In genomic region chr11:74322667-74323066, GRCh38 we compare ENCODE assay signal across 19 cellular contexts. TPM values are rescaled to one million over a fixed set of nuclear protein-coding genes. Genes with fewer than 3 reads are reported as not detected.
DNase-seq lines count a peak whose midpoint lies in the region; ATAC-seq and TF ChIP-seq lines count a peak whose summit lies in the region.
"Had no signal": no experiment of that assay in that cellular context is flagged by ENCODE, and none has a peak within 500 bp of the region (broad histone marks: within the 10 kb centered on the region; RNA-seq: fewer than 3 reads in every experiment).

No MANE protein-coding gene starts in this region.

- TF ChIP-seq CTCF in fibroblast of lung (conservative IDR thresholded peaks at IDR 0.05 in 1 of 2, IDR thresholded peaks at IDR 0.05 in 1 of 2; ENCODE audit: low read depth in 1 of 2, low read length in 2 of 2) (no peak), testis (IDR thresholded peaks at IDR 0.05) (no peak)

- 41 to 46% methylated on average over 2 of the region's 2 CpGs for WGBS in testis, 2 donors

- H3K9ac ChIP-seq in fibroblast of lung (ENCODE audit: insufficient read depth, low read length), result no peak overlapping the region

- H3K4me3 ChIP-seq in fibroblast of lung (replicated peaks in 1 of 4; ENCODE audit: control extremely low read depth in 1 of 4, insufficient read depth in 1 of 4, low read depth in 3 of 4, low read length in 4 of 4) (no peak overlapping the region), testis (no peak overlapping the region)
- H3K4me3 ChIP-seq: esophagus squamous epithelium had no signal

- intact Hi-C loops in testis (cut with DNase I; ENCODE audit: low total_unique reads), result no loop called here

- no peaks in the 10 kb centered on the region for H4K20me1 ChIP-seq in fibroblast of lung (ENCODE audit: control insufficient read depth, extremely low read depth, insufficient read depth, low read length)

- no peaks in the 10 kb centered on the region for H3K27me3 ChIP-seq in fibroblast of lung (ENCODE audit: control insufficient read depth, insufficient read depth, low read length)
- no peaks in the 10 kb centered on the region for H3K27me3 ChIP-seq in testis
- H3K27me3 ChIP-seq: esophagus squamous epithelium had no signal

- no peak overlapping the region for H3K4me2 ChIP-seq in fibroblast of lung (ENCODE audit: extremely low read depth, insufficient read depth, low read length)

- H3K27ac ChIP-seq in fibroblast of lung (ENCODE audit: insufficient read depth, low read length), result no peak overlapping the region
- H3K27ac ChIP-seq in testis, result no peak overlapping the region

- no peaks in the 10 kb centered on the region for H3K79me2 ChIP-seq in fibroblast of lung (ENCODE audit: control insufficient read depth, insufficient read depth, low read length)

- no peak overlapping the region for H2AFZ ChIP-seq in fibroblast of lung (ENCODE audit: low read length)

- H3K9me3 ChIP-seq in fibroblast of lung (ENCODE audit: control insufficient read depth, insufficient read depth, low read depth, low read length) (no peaks in the 10 kb centered on the region), testis (no peaks in the 10 kb centered on the region)
- H3K9me3 ChIP-seq: esophagus squamous epithelium had no signal

- peak; percentile 44 for DNase-seq in RPMI7951 (ENCODE audit: low read depth)
- peak; percentile 49 to 79 for DNase-seq in fibroblast of lung (ENCODE audit: low read depth in 2 of 2)
- DNase-seq in medulla oblongata (ENCODE audit: extremely low spot score), result peak; percentile 8
- peak; percentile 62 for DNase-seq in testis
- DNase-seq in NCI-H2029 (lab: John Stamatoyannopoulos, UW), result no peak
- no peak for DNase-seq in NCI-H187 treated with DMSO at 0.1 percent for 48 hours (lab: John Stamatoyannopoulos, UW)
- DNase-seq in occipital lobe (lab: John Stamatoyannopoulos, UW), result no peak
- DNase-seq: activated gamma-delta T cell, AML-193, Calu3, esophagus squamous epithelium, GDM1, Karpas-422, natural killer cell, NCI-H146, NCI-H226, SIG-M5 had no signal

- peaks cover 18% of the 10 kb centered on the region for H3K4me1 ChIP-seq in fibroblast of lung (ENCODE audit: control insufficient read depth, extremely low read depth, insufficient read depth, low read length)
- peaks cover 14% of the 10 kb centered on the region for H3K4me1 ChIP-seq in testis

- ATAC-seq in HG02588 (IDR thresholded peaks at IDR 0.05; ENCODE audit: unreplicated experiment), result no peak
- ATAC-seq: activated CD4-positive, CD25-positive, alpha-beta regulatory T cell treated with anti-CD3 and anti-CD28 coated beads, Interleukin-2, amount 50 U/mL, for 24 hours; natural killer cell had no signal

- TF ChIP-seq POLR2A in testis (IDR thresholded peaks at IDR 0.05), result no peak

- H3K36me3 ChIP-seq in fibroblast of lung (ENCODE audit: control insufficient read depth, insufficient read depth, low read length), result no peaks in the 10 kb centered on the region
- no peaks in the 10 kb centered on the region for H3K36me3 ChIP-seq in testis (ENCODE audit: low read depth, missing control alignments)
- H3K36me3 ChIP-seq: esophagus squamous epithelium had no signal

RNA-seq across cellular contexts. Expression of gene P4HA3, which starts 11.2 kb away (rescaled TPM):
- 5.2 and 7.7 TPM in 2 replicates for total RNA-seq in RPMI7951 (2014; rRNA removed; shearing (Covaris generic))
- 4.1 and 5.1 TPM in 2 replicates for total RNA-seq in fibroblast of lung
- 2.2 and 3.1 TPM in 2 replicates for polyA plus RNA-seq in fibroblast of lung
- 1.8 and 2.6 TPM in 2 replicates for polyA plus RNA-seq in fibroblast of lung (2012)
- polyA minus RNA-seq in fibroblast of lung (ENCODE audit: low replicate concordance), result 1.9 TPM in 1 of 2 replicates, not detected in the other
- total RNA-seq in testis, result 1 to 10 TPM; 4.8 to 4.9 TPM
- 8.1 TPM for polyA plus RNA-seq in testis (ENCODE audit: insufficient read depth, low read depth, low replicate concordance)
- not detected for total RNA-seq in occipital lobe
- total RNA-seq: Calu3, natural killer cell had no signal

Comparison
In these comparisons a context has a peak if more than half of its experiments do, and no peak if none do; other contexts are left out.
1. DNase-seq: peak in RPMI7951 (single experiment), fibroblast of lung (2 of 2), medulla oblongata (single experiment) and testis (single experiment); none in NCI-H2029 (single experiment), NCI-H187 treated with DMSO at 0.1 percent for 48 hours (single experiment) and occipital lobe (single experiment).